Comparison of ENCODE assay signal across 10 cellular contexts in genomic region chr5:172107606-172108005, GRCh38.
DNase-seq lines count a peak whose midpoint lies in the region; ATAC-seq, FAIRE-seq and TF ChIP-seq lines count a peak whose summit lies in the region.
"Had no signal": no experiment of that assay in that cellular context is flagged by ENCODE, and none has a peak within 500 bp of the region (broad histone marks: within the 10 kb centered on the region; RNA-seq: fewer than 3 reads in every experiment).

No MANE protein-coding gene starts in this region.

- no peak overlapping the region for H3K4me2 ChIP-seq in neural progenitor cell

- H3K36me3 ChIP-seq in endocrine pancreas (ENCODE audit: control insufficient read depth, insufficient read depth, low read length) (no peaks in the 10 kb centered on the region), pancreas (no peaks in the 10 kb centered on the region), neural progenitor cell (no peaks in the 10 kb centered on the region)
- H3K36me3 ChIP-seq: right atrium auricular region had no signal

- WGBS in pancreas, 2 donors: 20 to 25% methylated on average over 13 of the region's 13 CpGs

- H3K4me1 ChIP-seq in endocrine pancreas (ENCODE audit: control insufficient read depth, insufficient read depth, low read length): no peaks in the 10 kb centered on the region
- peaks cover 0 to 19% (median 0%) of the 10 kb centered on the region in 3 donors for H3K4me1 ChIP-seq in pancreas
- peaks cover 29% of the 10 kb centered on the region for H3K4me1 ChIP-seq in neural progenitor cell

- H3K4me3 ChIP-seq in endocrine pancreas (ENCODE audit: control insufficient read depth, insufficient read depth, low read length): peak overlapping the region; percentile 52
- peak overlapping the region in 2 of 4 donors; percentile 31 to 40 for H3K4me3 ChIP-seq in pancreas
- H3K4me3 ChIP-seq in neural progenitor cell: no peak overlapping the region

- H3K9me3 Mint-ChIP-seq in neural progenitor cell: no peaks in the 10 kb centered on the region

- intact Hi-C loops in pancreas (cut with DNase I): loop anchor here in 2 of 3 donors (5.0 to 10.0 kb wide), 2 partner anchors 80 to 187 kb away; partner anchors contain the start of gene STK10 (in 2 of the 2)

- H4K20me1 ChIP-seq in neural progenitor cell (ENCODE audit: low read depth): no peaks in the 10 kb centered on the region

- DNase-seq in COLO829 (ENCODE audit: low spot score) (peak; percentile 8), RKO (ENCODE audit: low spot score) (peak; percentile 34), pancreas (peak in 1 of 6 donors; percentile 2), substantia nigra (lab: John Stamatoyannopoulos, UW) (no peak), neural progenitor cell (ENCODE audit: low spot score) (no peak)
- DNase-seq: upper lobe of left lung had no signal

- peaks cover 18% of the 10 kb centered on the region for H3F3A ChIP-seq in neural progenitor cell (ENCODE audit: low read depth)

- H3K4me1 Mint-ChIP-seq in neural progenitor cell: peaks cover 33% of the 10 kb centered on the region

- no peak overlapping the region for H2AFZ ChIP-seq in neural progenitor cell (replicated peaks)

- H3K36me3 Mint-ChIP-seq in neural progenitor cell: no peaks in the 10 kb centered on the region

- H3K27ac Mint-ChIP-seq in neural progenitor cell: no peak overlapping the region

- H3K27me3 ChIP-seq in endocrine pancreas (ENCODE audit: control insufficient read depth, insufficient read depth, low read length) (no peaks in the 10 kb centered on the region), pancreas (no peaks in the 10 kb centered on the region), neural progenitor cell (no peaks in the 10 kb centered on the region)
- H3K27me3 ChIP-seq: right atrium auricular region, upper lobe of left lung had no signal

- peaks cover 3% of the 10 kb centered on the region for H3K27me3 Mint-ChIP-seq in neural progenitor cell (ENCODE audit: insufficient read depth, low read depth)

- no peak overlapping the region for H3K9ac ChIP-seq in endocrine pancreas (ENCODE audit: control insufficient read depth, insufficient read depth, low read length)
- no peak overlapping the region for H3K9ac ChIP-seq in neural progenitor cell

- H3K4me3 Mint-ChIP-seq in neural progenitor cell: no peak overlapping the region

- H3K9me3 ChIP-seq in endocrine pancreas (ENCODE audit: control insufficient read depth, low read length) (no peaks in the 10 kb centered on the region), pancreas (no peaks in the 10 kb centered on the region), neural progenitor cell (ENCODE audit: low read depth) (no peaks in the 10 kb centered on the region)
- H3K9me3 ChIP-seq: right atrium auricular region, upper lobe of left lung had no signal

- no peak for TF ChIP-seq CTCF in pancreas (IDR thresholded peaks at IDR 0.05)
- TF ChIP-seq CTCF in neural progenitor cell (IDR thresholded peaks at IDR 0.05): no peak

- H3K27ac ChIP-seq in pancreas (no peak overlapping the region), substantia nigra (ENCODE audit: low read depth, low read length, poor library complexity, severe bottlenecking) (no peak overlapping the region), neural progenitor cell (no peak overlapping the region)
- H3K27ac ChIP-seq: right atrium auricular region had no signal

- no peak for FAIRE-seq in pancreas (lab: Jason Lieb, UNC)

- ATAC-seq in pancreas (peak; percentile 9 to 40 (median 14)), GM19351 (IDR thresholded peaks at IDR 0.05; ENCODE audit: unreplicated experiment) (no peak), HG03097 (IDR thresholded peaks at IDR 0.05; ENCODE audit: low FRiP score, unreplicated experiment) (no peak)

- no peaks in the 10 kb centered on the region for H3K79me2 ChIP-seq in neural progenitor cell (ENCODE audit: low read depth)

Comparison
In these comparisons a context has a peak if more than half of its experiments do, and no peak if none do; other contexts are left out.
1. DNase-seq: peak in COLO829 (single experiment) and RKO (single experiment); none in substantia nigra (0 of 49) and neural progenitor cell (single experiment).
2. ATAC-seq: peak in pancreas (4 of 4); none in GM19351 (single experiment) and HG03097 (single experiment).